Comparison of ENCODE assay signal across 8 cellular contexts in the genomic region with DNA sequence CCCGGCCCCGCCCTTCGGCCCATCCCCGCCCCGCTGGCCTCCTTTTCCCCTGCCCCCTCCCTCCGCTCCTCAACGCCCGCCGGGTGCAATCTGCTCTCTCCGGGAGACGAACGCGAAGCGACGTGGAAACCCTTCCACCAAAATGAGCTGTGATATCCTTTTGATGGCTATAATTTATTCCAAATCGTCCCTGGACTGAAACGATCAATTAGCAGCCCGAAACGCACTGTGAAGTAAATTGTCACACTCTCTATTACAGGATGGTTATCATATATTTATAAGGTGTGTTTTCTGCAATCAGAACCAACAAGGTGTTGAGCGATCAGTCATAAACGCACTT.
A peak's percentile ranks its signal among the peaks of the same experiment; 100 is the strongest.
DNase-seq lines count a peak whose midpoint lies in the region; ATAC-seq and TF ChIP-seq lines count a peak whose summit lies in the region.

No MANE protein-coding gene starts in this region.

- WGBS in mammary epithelial cell (ENCODE audit: low coverage, missing lambda C conversion rate): 5% methylated on average over 11 of the region's 21 CpGs

- H2AFZ ChIP-seq in mammary epithelial cell (ENCODE audit: low read depth, low read length): peak overlapping the region; percentile 85

- ATAC-seq in GM19455 (IDR thresholded peaks at IDR 0.05; ENCODE audit: unreplicated experiment): no peak

- H3K4me2 ChIP-seq in mammary epithelial cell (ENCODE audit: insufficient read depth, low read depth, low read length): peak overlapping the region; percentile 74

- H3K4me3 ChIP-seq in AG09309 (ENCODE audit: control insufficient read depth, low read depth, low read length) (peak overlapping the region; percentile 40), HEK293 (ENCODE audit: low read depth, low read length) (peak overlapping the region; percentile 31), mammary epithelial cell (replicated peaks in 1 of 3; ENCODE audit: insufficient read depth in 1 of 3, low read depth in 2 of 3, low read length in 3 of 3) (peak overlapping the region; percentile 32 to 77 (median 50)), muscle layer of duodenum (ENCODE audit: low read depth in 1 of 2, low read length in 2 of 2) (peak overlapping the region; percentile 64 to 91)

- H4K20me1 ChIP-seq in mammary epithelial cell (ENCODE audit: insufficient read depth, low read length): no peaks in the 10 kb centered on the region

- POLR2A ChIA-PET in HEK293 (lab: Yijun Ruan, JAX): interaction anchor here (0.6 to 1.1 kb wide), 6 partner anchors 8 to 1394 kb away, joined by 3 to 4 read pairs (median 3); partner anchors contain the start of genes LRRC8C and ZNF644

- intact Hi-C loops in mammary epithelial cell (cut with micrococcal nuclease): loop anchor here (2.0 kb wide), 1 partner anchor 131 kb away; no protein-coding TSS in a partner anchor

- no peak overlapping the region for H3K27ac ChIP-seq in HEK293 (ENCODE audit: extremely low read depth, low read depth, low read length)
- no peak overlapping the region for H3K27ac ChIP-seq in mammary epithelial cell (ENCODE audit: insufficient read depth, low read depth, low read length)
- H3K27ac ChIP-seq in muscle layer of duodenum (ENCODE audit: low read length): no peak overlapping the region

- dilution Hi-C loops in mammary epithelial cell (cut with HindIII; ENCODE audit: low sequenced_read_pairs): no loop called here

- in situ Hi-C loops in mammary epithelial cell (cut with MboI; ENCODE audit: low sequenced_read_pairs in 2 of 2): no loop called here

- no peaks in the 10 kb centered on the region for H3K4me1 ChIP-seq in HEK293 (ENCODE audit: control insufficient read depth, insufficient read depth, low read length)
- H3K4me1 ChIP-seq in mammary epithelial cell (ENCODE audit: insufficient read depth, low read length): peaks cover 9% of the 10 kb centered on the region
- H3K4me1 ChIP-seq in muscle layer of duodenum (ENCODE audit: control insufficient read depth in 1 of 2, insufficient read depth in 2 of 2, low read length in 2 of 2): peaks cover 0 to 15% of the 10 kb centered on the region in 2 donors

- peaks cover 10% of the 10 kb centered on the region for H3K27me3 ChIP-seq in mammary epithelial cell (ENCODE audit: insufficient read depth, low read length)
- H3K27me3 ChIP-seq in muscle layer of duodenum (ENCODE audit: low read depth, low read length): no peaks in the 10 kb centered on the region

- CTCF ChIA-PET in HEK293 (lab: Yijun Ruan, JAX): interaction anchor here (0.5 to 2.0 kb wide), 6 partner anchors 19 to 585 kb away, joined by 3 to 11 read pairs (median 4); no protein-coding TSS in a partner anchor
- CTCF ChIA-PET in mammary epithelial cell (lab: Charles Lee; ENCODE audit: low non-redundant PET): interaction anchor here (0.6 kb wide), 1 partner anchor 210 kb away, joined by 6 read pairs; no protein-coding TSS in a partner anchor

- DNase-seq in AG09309 (ENCODE audit: low read depth) (no peak), mammary epithelial cell (no peak), dedifferentiated amniotic fluid mesenchymal stem cell (ENCODE audit: extremely low spot score) (no peak), COR-L47 (lab: John Stamatoyannopoulos, UW) (no peak), A172 (ENCODE audit: low spot score) (no peak)

- H3K79me2 ChIP-seq in mammary epithelial cell (ENCODE audit: insufficient read depth, low read length): no peaks in the 10 kb centered on the region

- no peak overlapping the region for H3K9ac ChIP-seq in mammary epithelial cell (ENCODE audit: insufficient read depth, low read length)

- BruUV-seq in mammary epithelial cell (replicated peaks; lab: Mats Ljungman, UMichigan): no TSS peak

- no peaks in the 10 kb centered on the region for H3K36me3 ChIP-seq in HEK293 (ENCODE audit: control insufficient read depth in 2 of 2, insufficient read depth in 1 of 2, low read length in 2 of 2)
- no peaks in the 10 kb centered on the region for H3K36me3 ChIP-seq in mammary epithelial cell (ENCODE audit: insufficient read depth, low read length)
- no peaks in the 10 kb centered on the region for H3K36me3 ChIP-seq in muscle layer of duodenum (ENCODE audit: control insufficient read depth in 1 of 2, insufficient read depth in 2 of 2, low read length in 2 of 2)

- H3K9me3 ChIP-seq in HEK293 (ENCODE audit: control insufficient read depth, insufficient read depth, low read depth, low read length) (no peaks in the 10 kb centered on the region), mammary epithelial cell (replicated peaks; ENCODE audit: insufficient read depth, low read length) (no peaks in the 10 kb centered on the region), muscle layer of duodenum (ENCODE audit: control insufficient read depth in 1 of 2, low read length in 2 of 2) (no peaks in the 10 kb centered on the region)

- TF ChIP-seq CTCF in AG09309 (IDR thresholded peaks at IDR 0.05; ENCODE audit: control insufficient read depth, insufficient read depth, low read depth, low read length, missing control alignments): no peak
- TF ChIP-seq CTCF in HEK293 (tag by site-specific recombination; IDR thresholded peaks at IDR 0.05): no peak
- TF ChIP-seq CTCF in mammary epithelial cell (conservative IDR thresholded peaks at IDR 0.05 in 1 of 2, IDR thresholded peaks at IDR 0.05 in 1 of 2; ENCODE audit: extremely low read depth in 1 of 2, insufficient read depth in 1 of 2, low read depth in 1 of 2, low read length in 2 of 2): no peak

TF ChIP-seq in HEK293, 187 proteins besides CTCF, POLR2A, EP300 and RAD21:
- TF ChIP-seq, protein P1, sequence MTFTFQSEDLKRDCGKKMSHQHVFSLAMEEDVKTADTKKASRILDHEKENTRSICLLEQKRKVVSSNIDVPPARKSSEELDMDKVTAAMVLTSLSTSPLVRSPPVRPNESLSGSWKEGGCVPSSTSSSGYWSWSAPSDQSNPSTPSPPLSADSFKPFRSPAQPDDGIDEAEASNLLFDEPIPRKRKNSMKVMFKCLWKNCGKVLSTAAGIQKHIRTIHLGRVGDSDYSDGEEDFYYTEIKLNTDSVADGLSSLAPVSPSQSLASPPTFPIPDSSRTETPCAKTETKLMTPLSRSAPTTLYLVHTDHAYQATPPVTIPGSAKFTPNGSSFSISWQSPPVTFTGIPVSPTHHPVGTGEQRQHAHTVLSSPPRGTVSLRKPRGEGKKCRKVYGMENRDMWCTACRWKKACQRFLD (tag by site-specific recombination; IDR thresholded peaks at IDR 0.05): no peak
- no peak for TF ChIP-seq ZNF670 (tag by site-specific recombination; IDR thresholded peaks at IDR 0.05; ENCODE audit: low read depth)
- TF ChIP-seq ZBTB17 (tag by site-specific recombination; IDR thresholded peaks at IDR 0.05): peak; percentile 26; the same call in 1 of the 2 replicates
